Comparison of ENCODE assay signal across 10 cellular contexts in genomic region chr3:23071758-23072157, GRCh38.
DNase-seq lines count a peak whose midpoint lies in the region; ATAC-seq and TF ChIP-seq lines count a peak whose summit lies in the region.
"Had no signal": no experiment of that assay in that cellular context is flagged by ENCODE, and none has a peak within 500 bp of the region (broad histone marks: within the 10 kb centered on the region; RNA-seq: fewer than 3 reads in every experiment).

No MANE protein-coding gene starts in this region.

- H3K9me3 ChIP-seq in CD4-positive, alpha-beta T cell (ENCODE audit: control insufficient read depth, low read length): no peaks in the 10 kb centered on the region

- H3K27ac ChIP-seq in CD4-positive, alpha-beta T cell (ENCODE audit: low read depth, low read length): no peak overlapping the region

- peaks cover 4 to 12% of the 10 kb centered on the region in 2 donors for H3K9me3 Mint-ChIP-seq in stimulated activated naive B cell treated with anti-CD40 and anti-IgM and Interleukin-4, amounts not matched to agents 10 μg/mL and 1 μg/mL and 100 μg/mL, for 72 hours
- H3K9me3 Mint-ChIP-seq in CD4-positive, alpha-beta T cell: no peaks in the 10 kb centered on the region
- H3K9me3 Mint-ChIP-seq: mesothelial cell of epicardium had no signal

- DNase-seq in SIG-M5 (lab: John Stamatoyannopoulos, UW): peak; percentile 10
- DNase-seq in stimulated activated naive B cell treated with anti-CD40 and anti-IgM and Interleukin-4, amounts not matched to agents 10 μg/mL and 1 μg/mL and 100 μg/mL, for 72 hours: peak; percentile 61
- no peak for DNase-seq in DMS79 treated with DMSO at 0.1 percent for 48 hours (lab: John Stamatoyannopoulos, UW)
- no peak for DNase-seq in NCI-H2107 (lab: John Stamatoyannopoulos, UW)
- DNase-seq in CD4-positive, alpha-beta T cell: no peak
- DNase-seq: NCI-H1092 had no signal

- CTCF ChIA-PET in CD4-positive, alpha-beta T cell (lab: Charles Lee): no interaction called here

- POLR2A ChIA-PET in CD4-positive, alpha-beta T cell (lab: Charles Lee): no interaction called here

- no peaks in the 10 kb centered on the region for H3K27me3 ChIP-seq in CD4-positive, alpha-beta T cell (ENCODE audit: control insufficient read depth, insufficient read depth, low read length)

- H3K4me1 Mint-ChIP-seq in stimulated activated naive B cell treated with anti-CD40 and anti-IgM and Interleukin-4, amounts not matched to agents 10 μg/mL and 1 μg/mL and 100 μg/mL, for 72 hours: peaks cover 40 to 65% of the 10 kb centered on the region in 2 donors
- no peaks in the 10 kb centered on the region for H3K4me1 Mint-ChIP-seq in CD4-positive, alpha-beta T cell (ENCODE audit: low read depth)

- peaks cover 0 to 1% of the 10 kb centered on the region in 2 donors for H3K36me3 Mint-ChIP-seq in stimulated activated naive B cell treated with anti-CD40 and anti-IgM and Interleukin-4, amounts not matched to agents 10 μg/mL and 1 μg/mL and 100 μg/mL, for 72 hours
- H3K36me3 Mint-ChIP-seq in CD4-positive, alpha-beta T cell (ENCODE audit: low read depth): no peaks in the 10 kb centered on the region
- H3K36me3 Mint-ChIP-seq: activated naive CD8-positive, alpha-beta T cell; mesothelial cell of epicardium had no signal

- intact Hi-C loops in CD4-positive, alpha-beta T cell (cut with DNase I, micrococcal nuclease): no loop called here

- H3K27ac Mint-ChIP-seq in stimulated activated naive B cell treated with anti-CD40 and anti-IgM and Interleukin-4, amounts not matched to agents 10 μg/mL and 1 μg/mL and 100 μg/mL, for 72 hours: peak overlapping the region; percentile 68
- no peak overlapping the region for H3K27ac Mint-ChIP-seq in CD4-positive, alpha-beta T cell
- H3K27ac Mint-ChIP-seq: activated naive CD8-positive, alpha-beta T cell; mesothelial cell of epicardium had no signal

- ATAC-seq in GM19351 (IDR thresholded peaks at IDR 0.05; ENCODE audit: unreplicated experiment): peak; percentile 81
- peak; percentile 83 for ATAC-seq in HG02973 (IDR thresholded peaks at IDR 0.05; ENCODE audit: unreplicated experiment)
- ATAC-seq in stimulated activated naive B cell treated with anti-CD40 and anti-IgM and Interleukin-4, amounts not matched to agents 10 μg/mL and 1 μg/mL and 100 μg/mL, for 72 hours (replicated peaks): peak; percentile 98 to 99
- ATAC-seq in CD4-positive, alpha-beta T cell (ENCODE audit: poor library complexity): no peak

- no peak for TF ChIP-seq CTCF in CD4-positive, alpha-beta T cell (IDR thresholded peaks at IDR 0.05)

- H3K27me3 Mint-ChIP-seq in stimulated activated naive B cell treated with anti-CD40 and anti-IgM and Interleukin-4, amounts not matched to agents 10 μg/mL and 1 μg/mL and 100 μg/mL, for 72 hours: no peaks in the 10 kb centered on the region
- H3K27me3 Mint-ChIP-seq in CD4-positive, alpha-beta T cell: no peaks in the 10 kb centered on the region

- H3K4me3 Mint-ChIP-seq in stimulated activated naive B cell treated with anti-CD40 and anti-IgM and Interleukin-4, amounts not matched to agents 10 μg/mL and 1 μg/mL and 100 μg/mL, for 72 hours: peak overlapping the region; percentile 22 to 52
- H3K4me3 Mint-ChIP-seq in CD4-positive, alpha-beta T cell: no peak overlapping the region
- H3K4me3 Mint-ChIP-seq: activated naive CD8-positive, alpha-beta T cell; mesothelial cell of epicardium had no signal

Comparison
In these comparisons a context has a peak if more than half of its experiments do, and no peak if none do; other contexts are left out.
1. DNase-seq: peak in SIG-M5 (single experiment) and stimulated activated naive B cell treated with anti-CD40 and anti-IgM and Interleukin-4, amounts not matched to agents 10 μg/mL and 1 μg/mL and 100 μg/mL, for 72 hours (single experiment); none in DMS79 treated with DMSO at 0.1 percent for 48 hours (single experiment), NCI-H2107 (single experiment) and CD4-positive, alpha-beta T cell (0 of 10).